Comparison of ENCODE assay signal across 13 cellular contexts in genomic region chr22:49948958-49949913, GRCh38. TPM values are rescaled to one million over a fixed set of nuclear protein-coding genes. Genes with fewer than 3 reads are reported as not detected.
DNase-seq lines count a peak whose midpoint lies in the region; ATAC-seq and TF ChIP-seq lines count a peak whose summit lies in the region.
"Had no signal": no experiment of that assay in that cellular context is flagged by ENCODE, and none has a peak within 500 bp of the region (broad histone marks: within the 10 kb centered on the region; RNA-seq: fewer than 3 reads in every experiment).

No MANE protein-coding gene starts in this region.

- peak overlapping the region in 1 of 2 donors; percentile 61 for H3K27ac Mint-ChIP-seq in stimulated activated naive CD8-positive, alpha-beta T cell treated with anti-CD3 and anti-CD28 coated beads, Interleukin-15, amount 100 ng/mL, for 72 hours
- H3K27ac Mint-ChIP-seq in endodermal cell, result no peak overlapping the region
- H3K27ac Mint-ChIP-seq: memory B cell had no signal

- TF ChIP-seq CTCF in endodermal cell (conservative IDR thresholded peaks at IDR 0.05), result no peak

- no peak overlapping the region for H3K4me3 ChIP-seq in endodermal cell (ENCODE audit: low read length)
- H3K4me3 ChIP-seq in muscle layer of duodenum (ENCODE audit: low read depth in 1 of 2, low read length in 2 of 2), result no peak overlapping the region
- H3K4me3 ChIP-seq: sigmoid colon, tibial artery had no signal

- H3K9me3 Mint-ChIP-seq in stimulated activated naive CD8-positive, alpha-beta T cell treated with anti-CD3 and anti-CD28 coated beads, Interleukin-15, amount 100 ng/mL, for 72 hours, result no peaks in the 10 kb centered on the region
- no peaks in the 10 kb centered on the region for H3K9me3 Mint-ChIP-seq in endodermal cell
- H3K9me3 Mint-ChIP-seq: memory B cell had no signal

- in situ Hi-C loops in ACHN (cut with HindIII; ENCODE audit: low pct_ligation_motif_present, low pct_unique_long_range_greater_than_20kb, low sequenced_read_pairs), result no loop called here

- no peaks in the 10 kb centered on the region for H3K36me3 ChIP-seq in endodermal cell (ENCODE audit: control insufficient read depth, insufficient read depth, low read length)
- H3K36me3 ChIP-seq in muscle layer of duodenum (ENCODE audit: control insufficient read depth in 1 of 2, insufficient read depth in 2 of 2, low read length in 2 of 2), result no peaks in the 10 kb centered on the region
- H3K36me3 ChIP-seq: sigmoid colon, tibial artery had no signal

- no peaks in the 10 kb centered on the region for H3K27me3 Mint-ChIP-seq in stimulated activated naive CD8-positive, alpha-beta T cell treated with anti-CD3 and anti-CD28 coated beads, Interleukin-15, amount 100 ng/mL, for 72 hours
- H3K27me3 Mint-ChIP-seq in endodermal cell (ENCODE audit: insufficient read depth), result no peaks in the 10 kb centered on the region
- H3K27me3 Mint-ChIP-seq: memory B cell had no signal

- H3K9me3 ChIP-seq in endodermal cell (ENCODE audit: control insufficient read depth, low read length), result no peaks in the 10 kb centered on the region
- H3K9me3 ChIP-seq in muscle layer of duodenum (ENCODE audit: control insufficient read depth in 1 of 2, low read length in 2 of 2), result no peaks in the 10 kb centered on the region
- H3K9me3 ChIP-seq: sigmoid colon, tibial artery had no signal

- no peaks in the 10 kb centered on the region for H3K36me3 Mint-ChIP-seq in endodermal cell (ENCODE audit: low read depth)
- H3K36me3 Mint-ChIP-seq: memory B cell had no signal

- H3K27me3 ChIP-seq in endodermal cell (ENCODE audit: control insufficient read depth, insufficient read depth, low read length, poor library complexity, severe bottlenecking), result no peaks in the 10 kb centered on the region
- H3K27me3 ChIP-seq in muscle layer of duodenum (ENCODE audit: low read depth, low read length), result no peaks in the 10 kb centered on the region
- H3K27me3 ChIP-seq: sigmoid colon, tibial artery had no signal

- peaks cover 19% of the 10 kb centered on the region for H3K4me1 Mint-ChIP-seq in stimulated activated naive CD8-positive, alpha-beta T cell treated with anti-CD3 and anti-CD28 coated beads, Interleukin-15, amount 100 ng/mL, for 72 hours
- H3K4me1 Mint-ChIP-seq in endodermal cell, result no peaks in the 10 kb centered on the region

- H3K4me1 ChIP-seq in endodermal cell (ENCODE audit: control insufficient read depth, insufficient read depth, low read length), result peaks cover 6% of the 10 kb centered on the region
- H3K4me1 ChIP-seq in muscle layer of duodenum (ENCODE audit: control insufficient read depth in 1 of 2, insufficient read depth in 2 of 2, low read length in 2 of 2), result peaks cover 4 to 15% of the 10 kb centered on the region in 2 donors

- WGBS in endodermal cell (ENCODE audit: insufficient coverage in 1 of 2, insufficient read length in 1 of 2), 2 experiments, result 93 to 97% methylated on average over 13 to 42 of the region's 42 CpGs

- peak; percentile 22 for ATAC-seq in stimulated activated naive CD8-positive, alpha-beta T cell treated with anti-CD3 and anti-CD28 coated beads, Interleukin-15, amount 100 ng/mL, for 72 hours
- no peak for ATAC-seq in stimulated activated naive CD8-positive, alpha-beta T cell treated with anti-CD3 and anti-CD28 coated beads, Interleukin-15, Interleukin-2, amounts not matched to agents 100 U/mL and 50 U/mL, for 24 hours

- no peak overlapping the region for H3K4me3 Mint-ChIP-seq in stimulated activated naive CD8-positive, alpha-beta T cell treated with anti-CD3 and anti-CD28 coated beads, Interleukin-15, amount 100 ng/mL, for 72 hours
- H3K4me3 Mint-ChIP-seq in endodermal cell, result no peak overlapping the region
- H3K4me3 Mint-ChIP-seq: memory B cell had no signal

- H3K27ac ChIP-seq in endodermal cell (ENCODE audit: low read depth, low read length) (no peak overlapping the region), muscle layer of duodenum (ENCODE audit: low read length) (peak overlapping the region; percentile 77)
- H3K27ac ChIP-seq: tibial artery had no signal

- H3K9ac ChIP-seq in endodermal cell (ENCODE audit: extremely low read depth, low read length, poor library complexity, severe bottlenecking), result no peak overlapping the region

- DNase-seq in stimulated activated naive CD8-positive, alpha-beta T cell treated with anti-CD3 and anti-CD28 coated beads, Interleukin-15, amount 100 ng/mL, for 72 hours, result no peak
- DNase-seq in stimulated activated naive CD8-positive, alpha-beta T cell treated with anti-CD3 and anti-CD28 coated beads, Interleukin-15, Interleukin-2, amounts not matched to agents 100 U/mL and 50 U/mL, for 24 hours, result no peak
- DNase-seq in endodermal cell (peak; percentile 53), GM03348 (ENCODE audit: low spot score) (no peak), ACHN (no peak), NCI-H128 (lab: John Stamatoyannopoulos, UW; ENCODE audit: unreplicated experiment) (no peak), NCI-H2227 treated with DMSO at 0.1 percent for 48 hours (lab: John Stamatoyannopoulos, UW) (no peak)
- DNase-seq: activated T-cell treated with anti-CD3 and anti-CD28 coated beads, Interleukin-2, amount 50 U/mL, for 1 hour; head of caudate nucleus; sigmoid colon; tibial artery had no signal

RNA-seq across cellular contexts. Expression of gene PIM3, which starts 11.3 kb away (rescaled TPM):
- total RNA-seq in endodermal cell, result 10 to 100 TPM; 31.5 to 36.6 TPM
- 21.6 TPM for polyA plus RNA-seq in endodermal cell (2013, experiment 1 of 2)
- polyA plus RNA-seq in endodermal cell (2013, experiment 2 of 2), result 19.6 TPM

RNA-seq across cellular contexts. Expression of gene CRELD2, which starts 30.8 kb away (rescaled TPM):
- 10 to 100 TPM; 39.8 to 62.9 TPM for total RNA-seq in endodermal cell
- 27.1 TPM for polyA plus RNA-seq in endodermal cell (2013, experiment 1 of 2)
- polyA plus RNA-seq in endodermal cell (2013, experiment 2 of 2), result 27.4 TPM

RNA-seq across cellular contexts. Expression of gene ALG12, which starts 31.0 kb away (rescaled TPM):
- total RNA-seq in endodermal cell, result 10 to 100 TPM; 19.7 to 26.2 TPM
- polyA plus RNA-seq in endodermal cell (2013, experiment 1 of 2), result 16.2 TPM
- polyA plus RNA-seq in endodermal cell (2013, experiment 2 of 2), result 12.6 TPM
